In the genomic region with DNA sequence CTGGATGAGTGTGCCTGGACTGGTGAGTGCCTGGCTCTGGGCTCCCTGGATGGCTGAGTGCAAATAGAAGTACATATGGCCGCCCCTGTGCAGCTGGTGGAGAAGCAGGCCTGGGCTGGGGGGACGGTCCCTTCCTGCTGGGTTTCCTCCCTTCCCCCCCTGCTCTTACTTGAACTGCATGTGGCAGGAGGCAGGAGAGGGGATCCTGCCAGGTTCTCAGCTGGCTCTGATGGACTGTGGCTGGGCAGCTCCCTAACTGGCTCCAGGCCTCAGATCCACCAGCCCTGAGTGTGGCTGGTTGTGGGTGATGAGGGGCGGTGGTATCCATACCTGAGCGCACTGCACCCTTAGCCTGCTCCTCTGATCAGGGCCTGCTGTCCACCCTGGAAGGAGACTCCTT, we compare ENCODE assay signal across 31 cellular contexts. TPM values are rescaled to one million over a fixed set of nuclear protein-coding genes. Genes with fewer than 3 reads are reported as not detected.
DNase-seq lines count a peak whose midpoint lies in the region; ATAC-seq and TF ChIP-seq lines count a peak whose summit lies in the region.
"Had no signal": no experiment of that assay in that cellular context is flagged by ENCODE, and none has a peak within 500 bp of the region (broad histone marks: within the 10 kb centered on the region; RNA-seq: fewer than 3 reads in every experiment).

No MANE protein-coding gene starts in this region.

- no peaks in the 10 kb centered on the region for H3K36me3 Mint-ChIP-seq in T-cell
- H3K36me3 Mint-ChIP-seq: stimulated activated naive B cell treated with anti-CD40 and anti-IgM and Interleukin-4, amounts not matched to agents 10 μg/mL and 1 μg/mL and 100 μg/mL, for 72 hours had no signal

- TF ChIP-seq CTCF in WERI-Rb-1 (IDR thresholded peaks at IDR 0.05; ENCODE audit: low read depth, low read length), result no peak
- TF ChIP-seq CTCF in upper lobe of right lung (IDR thresholded peaks at IDR 0.05), result no peak

- H3K36me3 ChIP-seq in WERI-Rb-1 (no peaks in the 10 kb centered on the region), upper lobe of right lung (no peaks in the 10 kb centered on the region)
- H3K36me3 ChIP-seq: esophagus squamous epithelium, heart left ventricle, prostate gland, uterus had no signal

- no peak overlapping the region for H3K27ac Mint-ChIP-seq in T-cell
- H3K27ac Mint-ChIP-seq: activated T-cell treated with anti-CD3 and anti-CD28 coated beads, Interleukin-2, amount 50 U/mL, for 72 hours; CD4-positive, alpha-beta T cell; mesothelial cell of epicardium; stimulated activated naive B cell treated with anti-CD40 and anti-IgM and Interleukin-4, amounts not matched to agents 10 μg/mL and 1 μg/mL and 100 μg/mL, for 72 hours had no signal

- H3K4me1 Mint-ChIP-seq in T-cell, result no peaks in the 10 kb centered on the region
- H3K4me1 Mint-ChIP-seq: mesothelial cell of epicardium; stimulated activated naive B cell treated with anti-CD40 and anti-IgM and Interleukin-4, amounts not matched to agents 10 μg/mL and 1 μg/mL and 100 μg/mL, for 72 hours had no signal

- peak; percentile 37 for DNase-seq in activated CD8-positive, alpha-beta memory T cell treated with anti-CD3 and anti-CD28 coated beads for 24 hours
- DNase-seq in activated CD8-positive, alpha-beta memory T cell treated with anti-CD3 and anti-CD28 coated beads, Interleukin-2, amount 50 U/mL, for 4 hours, result no peak
- peak; percentile 6 for DNase-seq in WERI-Rb-1
- DNase-seq in islet precursor cell, result peak; percentile 48
- peak; percentile 28 for DNase-seq in upper lobe of right lung
- DNase-seq in T-cell, result no peak
- no peak for DNase-seq in NCI-H226
- no peak for DNase-seq in putamen (ENCODE audit: low spot score)
- DNase-seq: activated CD4-positive, alpha-beta T cell treated with anti-CD3 and anti-CD28 coated beads for 48 hours; activated naive CD4-positive, alpha-beta T cell treated with Interleukin-2 at 50 U/mL for 16 hours; activated T-cell treated with anti-CD3 and anti-CD28 coated beads, Interleukin-2, amount 50 U/mL, for 72 hours; CD4-positive, alpha-beta T cell; central memory CD4-positive, alpha-beta T cell; dermis blood vessel endothelial cell; esophagus squamous epithelium; foreskin keratinocyte; left ventricle myocardium superior; MM.1S; NCI-H1417; NCI-H2081; NCI-H2227 treated with DMSO at 0.1 percent for 48 hours; NCI-H526 treated with DMSO at 0.1 percent for 48 hours; SHP77 treated with DMSO at 0.1 percent for 48 hours; stimulated activated naive B cell treated with anti-CD40 and anti-IgM and Interleukin-4, amounts not matched to agents 10 μg/mL and 1 μg/mL and 100 μg/mL, for 72 hours; uterus had no signal

- no peak overlapping the region for H3K27ac ChIP-seq in WERI-Rb-1
- H3K27ac ChIP-seq in upper lobe of right lung, result no peak overlapping the region
- H3K27ac ChIP-seq: A549, esophagus squamous epithelium, foreskin keratinocyte, HL-60, prostate gland, uterus had no signal

- POLR2A ChIA-PET in T-cell (lab: Charles Lee), result no interaction called here

- H3K9me3 ChIP-seq in WERI-Rb-1 (ENCODE audit: severe bottlenecking), result peaks cover 2% of the 10 kb centered on the region
- no peaks in the 10 kb centered on the region for H3K9me3 ChIP-seq in upper lobe of right lung
- H3K9me3 ChIP-seq: A549, esophagus squamous epithelium, prostate gland, uterus had no signal

- H3K27me3 ChIP-seq in WERI-Rb-1 (ENCODE audit: insufficient read depth, low read depth, severe bottlenecking) (no peaks in the 10 kb centered on the region), upper lobe of right lung (no peaks in the 10 kb centered on the region)
- H3K27me3 ChIP-seq: esophagus squamous epithelium, heart left ventricle, uterus had no signal

- H3K27me3 Mint-ChIP-seq in T-cell, result peaks cover 5 to 11% of the 10 kb centered on the region in 2 donors
- H3K27me3 Mint-ChIP-seq: CD4-positive, alpha-beta T cell had no signal

- no peaks in the 10 kb centered on the region for H3K9me3 Mint-ChIP-seq in T-cell
- H3K9me3 Mint-ChIP-seq: CD4-positive, alpha-beta T cell had no signal

- no peaks in the 10 kb centered on the region for H3K4me1 ChIP-seq in upper lobe of right lung
- H3K4me1 ChIP-seq: A549, esophagus squamous epithelium, foreskin keratinocyte, prostate gland, uterus had no signal

- CTCF ChIA-PET in T-cell (lab: Charles Lee), result no interaction called here

- ATAC-seq in upper lobe of right lung, result no peak
- ATAC-seq in T-cell (replicated peaks in 1 of 4), result no peak
- ATAC-seq: A549; activated T-cell treated with anti-CD3 and anti-CD28 coated beads, Interleukin-2, amount 50 U/mL, for 72 hours; foreskin keratinocyte; Panc1; stimulated activated naive B cell treated with anti-CD40 and anti-IgM and Interleukin-4, amounts not matched to agents 10 μg/mL and 1 μg/mL and 100 μg/mL, for 72 hours had no signal

- H3K4me3 Mint-ChIP-seq in T-cell, result no peak overlapping the region
- H3K4me3 Mint-ChIP-seq: activated T-cell treated with anti-CD3 and anti-CD28 coated beads, Interleukin-2, amount 50 U/mL, for 72 hours; CD4-positive, alpha-beta T cell; mesothelial cell of epicardium; stimulated activated naive B cell treated with anti-CD40 and anti-IgM and Interleukin-4, amounts not matched to agents 10 μg/mL and 1 μg/mL and 100 μg/mL, for 72 hours had no signal

- no peak overlapping the region for H3K4me3 ChIP-seq in WERI-Rb-1 (ENCODE audit: low read depth, low read length)
- no peak overlapping the region for H3K4me3 ChIP-seq in upper lobe of right lung
- H3K4me3 ChIP-seq: A549, esophagus squamous epithelium, heart left ventricle, prostate gland, uterus had no signal

- intact Hi-C loops in upper lobe of right lung (cut with DNase I), result no loop called here

RNA-seq across cellular contexts. Expression of gene ADCY1, which starts 26.9 kb away (rescaled TPM):
- total RNA-seq in upper lobe of right lung (3.9 TPM), T-cell (under 1 TPM; 0.03 to 0.44 (median 0.05) TPM)

Comparison
In these comparisons a context has a peak if more than half of its experiments do, and no peak if none do; other contexts are left out.
1. DNase-seq: peak in activated CD8-positive, alpha-beta memory T cell treated with anti-CD3 and anti-CD28 coated beads for 24 hours (single experiment), WERI-Rb-1 (single experiment), islet precursor cell (single experiment) and upper lobe of right lung (single experiment); none in activated CD8-positive, alpha-beta memory T cell treated with anti-CD3 and anti-CD28 coated beads, Interleukin-2, amount 50 U/mL, for 4 hours (single experiment), T-cell (0 of 34), NCI-H226 (single experiment) and putamen (single experiment).